ENCODE assay signal across 8 cellular contexts in genomic region chr12:132559652-132560420, GRCh38. TPM values are rescaled to one million over a fixed set of nuclear protein-coding genes. Genes with fewer than 3 reads are reported as not detected.
A peak's percentile ranks its signal among the peaks of the same experiment; 100 is the strongest.
DNase-seq lines count a peak whose midpoint lies in the region; ATAC-seq and TF ChIP-seq lines count a peak whose summit lies in the region.

No MANE protein-coding gene starts in this region.

- H3K9me3 ChIP-seq in right lobe of liver: no peaks in the 10 kb centered on the region

- DNase-seq in activated CD4-positive, CD25-positive, alpha-beta regulatory T cell (lab: John Stamatoyannopoulos, UW): no peak
- DNase-seq in NAMALWA (ENCODE audit: low spot score) (peak; percentile 65), right lobe of liver (peak in 1 of 3 donors; percentile 48)
- peak; percentile 47 for DNase-seq in T-helper 2 cell treated with Interferon-gamma antibody and Interleukin-4, amounts not matched to agents 5 μg/mL and 100 μg/mL, for 36 hours (ENCODE audit: low spot score)
- peak; percentile 12 for DNase-seq in stimulated activated CD8-positive, alpha-beta memory T cell treated with anti-CD3 and anti-CD28 coated beads, Interleukin-15, amount 100 ng/mL, for 24 hours (ENCODE audit: low read depth)

- H3K27ac ChIP-seq in right lobe of liver: no peak overlapping the region

- no peaks in the 10 kb centered on the region for H3K9me3 Mint-ChIP-seq in T-helper 2 cell treated with Interferon-gamma antibody and Interleukin-4, amounts not matched to agents 5 μg/mL and 100 μg/mL, for 36 hours
- no peaks in the 10 kb centered on the region for H3K9me3 Mint-ChIP-seq in dendritic cell treated with granulocyte-macrophage colony-stimulating factor and Interleukin-4, amounts not matched to agents 40 ng/mL and 50 ng/mL, for 4 days

- H3K27ac Mint-ChIP-seq in T-helper 2 cell treated with Interferon-gamma antibody and Interleukin-4, amounts not matched to agents 5 μg/mL and 100 μg/mL, for 36 hours: no peak overlapping the region
- H3K27ac Mint-ChIP-seq in dendritic cell treated with granulocyte-macrophage colony-stimulating factor and Interleukin-4, amounts not matched to agents 40 ng/mL and 50 ng/mL, for 4 days: no peak overlapping the region

- H3K36me3 ChIP-seq in right lobe of liver: no peaks in the 10 kb centered on the region

- H3K4me3 ChIP-seq in right lobe of liver: peak overlapping the region; percentile 58 to 60 (median 58)

- no peak for TF ChIP-seq POLR2A in right lobe of liver (IDR thresholded peaks at IDR 0.05)

- peaks cover 12% of the 10 kb centered on the region for H3K27me3 Mint-ChIP-seq in T-helper 2 cell treated with Interferon-gamma antibody and Interleukin-4, amounts not matched to agents 5 μg/mL and 100 μg/mL, for 36 hours (ENCODE audit: low read depth)
- H3K27me3 Mint-ChIP-seq in dendritic cell treated with granulocyte-macrophage colony-stimulating factor and Interleukin-4, amounts not matched to agents 40 ng/mL and 50 ng/mL, for 4 days: peaks cover 45% of the 10 kb centered on the region

- TF ChIP-seq CTCF in right lobe of liver (IDR thresholded peaks at IDR 0.05): no peak

- H3K4me1 ChIP-seq in right lobe of liver: peaks cover 0 to 14% (median 3%) of the 10 kb centered on the region in 4 donors

- H3K27me3 ChIP-seq in right lobe of liver: no peaks in the 10 kb centered on the region

- H3K36me3 Mint-ChIP-seq in T-helper 2 cell treated with Interferon-gamma antibody and Interleukin-4, amounts not matched to agents 5 μg/mL and 100 μg/mL, for 36 hours (ENCODE audit: low read depth): no peaks in the 10 kb centered on the region
- H3K36me3 Mint-ChIP-seq in dendritic cell treated with granulocyte-macrophage colony-stimulating factor and Interleukin-4, amounts not matched to agents 40 ng/mL and 50 ng/mL, for 4 days (ENCODE audit: low read depth): peaks cover 53% of the 10 kb centered on the region

- peaks cover 6% of the 10 kb centered on the region for H3K4me1 Mint-ChIP-seq in T-helper 2 cell treated with Interferon-gamma antibody and Interleukin-4, amounts not matched to agents 5 μg/mL and 100 μg/mL, for 36 hours (ENCODE audit: low read depth)
- peaks cover 23% of the 10 kb centered on the region for H3K4me1 Mint-ChIP-seq in dendritic cell treated with granulocyte-macrophage colony-stimulating factor and Interleukin-4, amounts not matched to agents 40 ng/mL and 50 ng/mL, for 4 days (ENCODE audit: low read depth)

- ATAC-seq in activated CD4-positive, CD25-positive, alpha-beta regulatory T cell treated with anti-CD3 and anti-CD28 coated beads, Interleukin-2, amount 50 U/mL, for 24 hours: peak; percentile 63 to 70
- peak; percentile 62 to 80 (median 70) for ATAC-seq in right lobe of liver
- ATAC-seq in HG02973 (IDR thresholded peaks at IDR 0.05; ENCODE audit: unreplicated experiment): no peak

- intact Hi-C loops in dendritic cell treated with granulocyte-macrophage colony-stimulating factor and Interleukin-4, amounts not matched to agents 40 ng/mL and 50 ng/mL, for 4 days (cut with micrococcal nuclease): loop anchor here (2.0 kb wide), 1 partner anchor 145 kb away; no protein-coding TSS in a partner anchor
- intact Hi-C loops in right lobe of liver (cut with DNase I): loop anchor here in 1 of 2 donors (10.0 kb wide), 1 partner anchor 145 kb away; no protein-coding TSS in a partner anchor

- peak overlapping the region; percentile 73 for H3K4me3 Mint-ChIP-seq in T-helper 2 cell treated with Interferon-gamma antibody and Interleukin-4, amounts not matched to agents 5 μg/mL and 100 μg/mL, for 36 hours
- H3K4me3 Mint-ChIP-seq in dendritic cell treated with granulocyte-macrophage colony-stimulating factor and Interleukin-4, amounts not matched to agents 40 ng/mL and 50 ng/mL, for 4 days: peak overlapping the region; percentile 71

- WGBS in right lobe of liver (ENCODE audit: insufficient coverage, low coverage, low lambda C conversion rate, missing lambda C conversion rate): 3% methylated on average over 6 of the region's 109 CpGs

RNA-seq across cellular contexts. Expression of gene LRCOL1, which starts 50.5 kb away (rescaled TPM):
- total RNA-seq in right lobe of liver: 10 to 100 TPM in 1 of 6 experiments, 1 to 10 TPM in 4, under 1 TPM in 1; 0.61 to 13.1 (median 6.8) TPM

RNA-seq across cellular contexts. Expression of gene P2RX2, which starts 58.7 kb away (rescaled TPM):
- not detected for total RNA-seq in right lobe of liver

Comparison
In these comparisons a context has a peak if more than half of its experiments do, and no peak if none do; other contexts are left out.
1. DNase-seq: peak in NAMALWA (single experiment), T-helper 2 cell treated with Interferon-gamma antibody and Interleukin-4, amounts not matched to agents 5 μg/mL and 100 μg/mL, for 36 hours (single experiment) and stimulated activated CD8-positive, alpha-beta memory T cell treated with anti-CD3 and anti-CD28 coated beads, Interleukin-15, amount 100 ng/mL, for 24 hours (single experiment); none in activated CD4-positive, CD25-positive, alpha-beta regulatory T cell (0 of 4).